ENCODE assay signal across 9 cellular contexts in the genomic region with DNA sequence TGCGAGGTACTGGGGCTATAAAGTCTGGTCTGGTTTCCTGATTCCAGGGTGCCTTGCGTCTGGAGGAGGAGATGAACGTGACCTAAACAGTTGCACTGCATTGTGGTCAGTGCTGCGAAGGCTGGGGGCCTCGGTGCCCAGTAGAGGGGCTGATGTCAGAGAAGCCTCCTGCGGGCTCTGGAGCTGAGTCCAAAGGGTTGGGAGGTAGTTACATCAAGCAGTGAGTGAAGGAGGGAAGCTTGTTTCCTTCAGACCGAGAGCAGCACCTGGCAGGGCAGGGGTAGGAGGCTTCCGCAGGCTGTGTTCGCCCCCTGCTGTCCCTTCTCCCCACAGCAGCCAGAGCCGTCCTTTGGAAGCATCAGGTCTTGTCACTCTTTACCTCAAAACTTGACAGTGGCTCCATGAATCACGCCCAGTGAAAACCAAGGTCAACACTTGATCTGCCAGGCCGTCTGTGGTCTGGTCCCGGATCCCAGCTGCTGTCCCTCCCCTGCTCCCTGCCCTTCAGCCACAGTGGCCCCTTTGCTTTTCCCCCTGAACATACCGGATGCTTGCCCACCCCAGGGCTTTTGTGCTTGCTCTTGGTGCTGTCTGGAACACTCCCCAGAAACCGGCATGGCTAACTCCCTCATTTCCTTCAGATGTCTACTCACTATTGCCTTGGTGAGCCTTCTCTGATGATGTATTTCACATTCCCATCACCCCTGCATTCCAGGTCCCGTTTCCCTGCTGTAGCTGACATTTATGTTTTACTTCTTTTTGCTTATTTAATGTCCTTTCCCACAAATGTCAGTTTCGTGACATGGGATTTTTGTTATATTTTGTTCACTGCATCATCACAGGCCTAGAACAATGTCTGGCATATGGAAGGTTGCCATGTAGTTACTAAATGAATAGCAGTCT. TPM values are rescaled to one million over a fixed set of nuclear protein-coding genes. Genes with fewer than 3 reads are reported as not detected.
DNase-seq lines count a peak whose midpoint lies in the region; ATAC-seq and TF ChIP-seq lines count a peak whose summit lies in the region.
"Had no signal": no experiment of that assay in that cellular context is flagged by ENCODE, and none has a peak within 500 bp of the region (broad histone marks: within the 10 kb centered on the region; RNA-seq: fewer than 3 reads in every experiment).

No MANE protein-coding gene starts in this region.

- peak; percentile 72 for ATAC-seq in stimulated activated naive CD8-positive, alpha-beta T cell treated with anti-CD3 and anti-CD28 coated beads, Interleukin-15, Interleukin-2, amounts not matched to agents 100 U/mL and 50 U/mL, for 24 hours
- no peak for ATAC-seq in GM21381 (IDR thresholded peaks at IDR 0.05; ENCODE audit: unreplicated experiment)

- H3K36me3 ChIP-seq in GM06990 (ENCODE audit: control insufficient read depth, insufficient read depth, low read length) = peaks cover 13% of the 10 kb centered on the region

- H3K4me3 ChIP-seq in GM06990 (replicated peaks; ENCODE audit: low read depth, low read length) (no peak overlapping the region), WI38 (ENCODE audit: low read depth, low read length) (peak overlapping the region; percentile 27; the same call in 1 of the 2 replicates)

- peak; percentile 60 for DNase-seq in GM06990 (ENCODE audit: extremely low read depth, insufficient read length)
- peak; percentile 12 for DNase-seq in MV-4-11 (lab: John Stamatoyannopoulos, UW)
- DNase-seq in medulla oblongata (ENCODE audit: extremely low spot score) = peak; percentile 67
- DNase-seq in stimulated activated naive CD8-positive, alpha-beta T cell treated with anti-CD3 and anti-CD28 coated beads, Interleukin-15, Interleukin-2, amounts not matched to agents 100 U/mL and 50 U/mL, for 24 hours = peak; percentile 60
- DNase-seq in mesenteric fat pad (ENCODE audit: low spot score) = no peak

- TF ChIP-seq CTCF in GM06990 (IDR thresholded peaks at IDR 0.05; ENCODE audit: insufficient read depth, low read length, poor library complexity, severe bottlenecking) (peak; percentile 70), WI38 (IDR thresholded peaks at IDR 0.05; ENCODE audit: low read depth, low read length) (peak; percentile 62)

- H3K27ac ChIP-seq in cingulate gyrus (ENCODE audit: low read depth, low read length) = peak overlapping the region; percentile 97
- H3K27ac ChIP-seq: epithelial cell of prostate had no signal

- H3K27me3 ChIP-seq in GM06990 (replicated peaks; ENCODE audit: control insufficient read depth, insufficient read depth, low read length) = no peaks in the 10 kb centered on the region

RNA-seq across cellular contexts. Expression of a gene that starts 7.0 kb away (rescaled TPM):
- total RNA-seq in mesenteric fat pad = 131 TPM

RNA-seq across cellular contexts. Expression of a gene that starts 35.3 kb away (rescaled TPM):
- total RNA-seq in mesenteric fat pad = 48.1 TPM
